Comparison of ENCODE assay signal across 10 cellular contexts in the genomic region with DNA sequence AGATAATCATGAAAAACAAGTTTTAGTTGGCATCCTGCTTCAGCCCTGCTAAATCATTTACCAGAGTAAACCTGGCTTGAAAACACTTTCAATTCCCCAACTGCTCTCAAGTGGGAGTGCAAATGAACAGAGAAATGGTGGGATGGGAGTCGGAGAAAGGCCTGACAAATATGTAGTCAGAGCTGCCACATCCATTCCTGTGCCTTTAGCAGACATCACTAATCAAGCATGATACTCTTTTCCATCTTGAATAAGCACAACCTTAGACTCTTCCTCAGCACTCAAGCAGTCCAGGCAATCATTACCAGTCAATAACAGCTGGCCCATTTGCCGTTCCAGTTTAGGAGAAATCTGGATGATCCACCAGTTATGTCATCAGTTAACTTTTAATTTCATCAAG.
DNase-seq lines count a peak whose midpoint lies in the region; ATAC-seq and TF ChIP-seq lines count a peak whose summit lies in the region.
"Had no signal": no experiment of that assay in that cellular context is flagged by ENCODE, and none has a peak within 500 bp of the region (broad histone marks: within the 10 kb centered on the region; RNA-seq: fewer than 3 reads in every experiment).

No MANE protein-coding gene starts in this region.

- intact Hi-C loops in transverse colon (cut with DNase I; ENCODE audit: low total_unique reads) = no loop called here

- H3K9me3 ChIP-seq in SU-DHL-6 (ENCODE audit: insufficient read depth, low read length) (no peaks in the 10 kb centered on the region), transverse colon (no peaks in the 10 kb centered on the region), right atrium auricular region (no peaks in the 10 kb centered on the region)
- H3K9me3 ChIP-seq: adrenal gland had no signal

- no peaks in the 10 kb centered on the region for H4K20me1 ChIP-seq in SU-DHL-6 (ENCODE audit: low read depth, low read length)

- H3K9ac ChIP-seq in SU-DHL-6 (ENCODE audit: low read length) = peak overlapping the region; percentile 37

- H3K36me3 Mint-ChIP-seq in activated T-cell treated with anti-CD3 and anti-CD28 coated beads, Interleukin-2, amount 50 U/mL, for 72 hours (ENCODE audit: insufficient read depth in 2 of 2) = peaks cover 0 to 1% of the 10 kb centered on the region in 2 donors

- H3K4me1 ChIP-seq in transverse colon (peaks cover 12 to 83% (median 19%) of the 10 kb centered on the region in 4 donors), right atrium auricular region (peaks cover 0 to 38% of the 10 kb centered on the region in 2 donors)

- no peak for TF ChIP-seq CTCF in SU-DHL-6 (IDR thresholded peaks at IDR 0.05; ENCODE audit: insufficient read depth, low read length, poor library complexity, severe bottlenecking)
- TF ChIP-seq CTCF in transverse colon (IDR thresholded peaks at IDR 0.05) = no peak
- TF ChIP-seq CTCF in right atrium auricular region (IDR thresholded peaks at IDR 0.05) = no peak

- peak in 1 of 2 donors; percentile 12 for ATAC-seq in activated T-cell treated with anti-CD3 and anti-CD28 coated beads, Interleukin-2, amount 50 U/mL, for 72 hours (replicated peaks in 1 of 2)
- no peak for ATAC-seq in GM21619 (IDR thresholded peaks at IDR 0.05; ENCODE audit: unreplicated experiment)
- no peak for ATAC-seq in HG03097 (IDR thresholded peaks at IDR 0.05; ENCODE audit: low FRiP score, unreplicated experiment)

- H3K27me3 Mint-ChIP-seq in activated T-cell treated with anti-CD3 and anti-CD28 coated beads, Interleukin-2, amount 50 U/mL, for 72 hours (ENCODE audit: low read depth) = no peaks in the 10 kb centered on the region

- H3K36me3 ChIP-seq in SU-DHL-6 (ENCODE audit: low read length) (no peaks in the 10 kb centered on the region), transverse colon (no peaks in the 10 kb centered on the region), right atrium auricular region (no peaks in the 10 kb centered on the region)
- H3K36me3 ChIP-seq: adrenal gland had no signal

- H3K4me3 Mint-ChIP-seq in activated T-cell treated with anti-CD3 and anti-CD28 coated beads, Interleukin-2, amount 50 U/mL, for 72 hours = peak overlapping the region; percentile 66 to 85

- no peak for DNase-seq in activated T-cell treated with anti-CD3 and anti-CD28 coated beads, Interleukin-2, amount 50 U/mL, for 72 hours
- DNase-seq in activated T-cell treated with anti-CD3 and anti-CD28 coated beads for 4 hours (no peak), kidney glomerular epithelial cell (lab: John Stamatoyannopoulos, UW) (peak; percentile 88), transverse colon (no peak), right atrium auricular region (ENCODE audit: low spot score) (no peak)
- DNase-seq: adrenal gland, NCI-H446 had no signal

- no peaks in the 10 kb centered on the region for H3K27me3 ChIP-seq in SU-DHL-6 (ENCODE audit: low read length)
- H3K27me3 ChIP-seq in transverse colon = no peaks in the 10 kb centered on the region
- no peaks in the 10 kb centered on the region for H3K27me3 ChIP-seq in right atrium auricular region
- H3K27me3 ChIP-seq: adrenal gland had no signal

- no peak overlapping the region for H2AFZ ChIP-seq in SU-DHL-6 (ENCODE audit: low read depth, low read length, severe bottlenecking)

- H3K4me2 ChIP-seq in SU-DHL-6 (ENCODE audit: low read depth, low read length, poor library complexity, severe bottlenecking) = peak overlapping the region; percentile 63

- peak overlapping the region; percentile 85 for H3K27ac ChIP-seq in SU-DHL-6 (ENCODE audit: low read depth, low read length)
- H3K27ac ChIP-seq in transverse colon = peak overlapping the region; percentile 45 to 69 (median 64)
- no peak overlapping the region for H3K27ac ChIP-seq in right atrium auricular region

- in situ Hi-C loops in transverse colon (cut with MboI; ENCODE audit: low pct_ligation_motif_present in 1 of 4, low pct_unique_long_range_greater_than_20kb in 1 of 4, low sequenced_read_pairs in 3 of 4) = no loop called here

- H3K27ac Mint-ChIP-seq in activated T-cell treated with anti-CD3 and anti-CD28 coated beads, Interleukin-2, amount 50 U/mL, for 72 hours = peak overlapping the region; percentile 98

- no peaks in the 10 kb centered on the region for H3K9me3 Mint-ChIP-seq in activated T-cell treated with anti-CD3 and anti-CD28 coated beads, Interleukin-2, amount 50 U/mL, for 72 hours

- TF ChIP-seq EP300 in transverse colon (IDR thresholded peaks at IDR 0.05; ENCODE audit: low read depth) = no peak

- H3F3A ChIP-seq in SU-DHL-6 (ENCODE audit: insufficient read depth) = peaks cover 29% of the 10 kb centered on the region; the same call in 1 of the 2 replicates

- 66 to 82% methylated on average over 2 of the region's 2 CpGs for WGBS in transverse colon (ENCODE audit: low coverage in 1 of 2), 2 donors

- H3K4me3 ChIP-seq in SU-DHL-6 (ENCODE audit: insufficient read depth, low read length, poor library complexity, severe bottlenecking) = peak overlapping the region; percentile 31
- H3K4me3 ChIP-seq in transverse colon = no peak overlapping the region
- no peak overlapping the region for H3K4me3 ChIP-seq in right atrium auricular region
- H3K4me3 ChIP-seq: adrenal gland had no signal

- H3K79me2 ChIP-seq in SU-DHL-6 (ENCODE audit: insufficient read depth, low read length) = peaks cover 51% of the 10 kb centered on the region

- no peaks in the 10 kb centered on the region for H3K9me2 ChIP-seq in SU-DHL-6 (replicated peaks; ENCODE audit: insufficient read depth, low read length)

- no peak for TF ChIP-seq POLR2A in transverse colon (IDR thresholded peaks at IDR 0.05)

- peaks cover 99% of the 10 kb centered on the region for H3K4me1 Mint-ChIP-seq in activated T-cell treated with anti-CD3 and anti-CD28 coated beads, Interleukin-2, amount 50 U/mL, for 72 hours (ENCODE audit: low read depth)

Comparison
In these comparisons a context has a peak if more than half of its experiments do, and no peak if none do; other contexts are left out.
1. H3K27ac ChIP-seq: peak in SU-DHL-6 (single experiment) and transverse colon (4 of 4); none in right atrium auricular region (0 of 2).